In the genomic region with DNA sequence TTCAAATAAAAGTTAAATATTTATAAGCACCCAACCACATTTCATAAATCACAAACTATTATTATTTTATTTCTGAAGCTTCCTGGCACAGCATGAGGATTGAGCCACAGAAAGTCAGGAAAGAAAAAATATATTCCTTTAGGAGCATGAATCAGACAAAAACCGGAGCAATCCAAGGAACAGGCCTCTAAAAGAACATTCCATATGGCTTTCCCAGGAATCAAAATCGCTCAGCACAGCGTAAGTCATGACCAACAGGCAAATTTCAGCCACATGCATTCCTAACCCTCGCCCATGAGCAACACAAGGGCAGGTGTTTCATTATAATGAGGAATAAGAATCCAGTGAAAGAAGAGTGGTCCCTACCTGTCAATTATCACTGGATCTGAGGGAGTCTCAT, we compare ENCODE assay signal across 22 cellular contexts. TPM values are rescaled to one million over a fixed set of nuclear protein-coding genes. Genes with fewer than 3 reads are reported as not detected.
DNase-seq lines count a peak whose midpoint lies in the region; ATAC-seq and TF ChIP-seq lines count a peak whose summit lies in the region.
"Had no signal": no experiment of that assay in that cellular context is flagged by ENCODE, and none has a peak within 500 bp of the region (broad histone marks: within the 10 kb centered on the region; RNA-seq: fewer than 3 reads in every experiment).

No MANE protein-coding gene starts in this region.

- peak overlapping the region; percentile 67 for H3K4me3 ChIP-seq in SK-N-MC
- H3K4me3 ChIP-seq in thymus (ENCODE audit: low read length) = no peak overlapping the region
- H3K4me3 ChIP-seq: esophagus squamous epithelium, right lobe of liver had no signal

- H3K9me3 ChIP-seq in SK-N-MC (ENCODE audit: low read depth, low read length) (no peaks in the 10 kb centered on the region), thymus (ENCODE audit: control insufficient read depth) (no peaks in the 10 kb centered on the region)
- H3K9me3 ChIP-seq: esophagus squamous epithelium, right lobe of liver had no signal

- H3K27ac Mint-ChIP-seq in nephron = peak overlapping the region in 2 of 3 experiments; percentile 43 to 64
- H3K27ac Mint-ChIP-seq: activated B cell treated with CpG ODN at 0.5 μM for 24 hours; activated CD4-positive, alpha-beta memory T cell treated with anti-CD3 and anti-CD28 coated beads for 36 hours; activated naive CD8-positive, alpha-beta T cell treated with anti-CD3 and anti-CD28 coated beads, Interleukin-2, amount 50 U/mL, for 24 hours; endodermal cell; HFFc6; naive thymus-derived CD4-positive, alpha-beta T cell had no signal

- WGBS in thymus = 91% methylated on average over 4 of the region's 4 CpGs

- H3K27me3 ChIP-seq in thymus (ENCODE audit: control insufficient read depth, insufficient read depth) = no peaks in the 10 kb centered on the region
- H3K27me3 ChIP-seq: right lobe of liver had no signal

- no peak overlapping the region for H3K4me3 Mint-ChIP-seq in nephron
- H3K4me3 Mint-ChIP-seq: activated B cell treated with CpG ODN at 0.5 μM for 24 hours; activated CD4-positive, alpha-beta memory T cell treated with anti-CD3 and anti-CD28 coated beads for 36 hours; activated naive CD8-positive, alpha-beta T cell treated with anti-CD3 and anti-CD28 coated beads, Interleukin-2, amount 50 U/mL, for 24 hours; endodermal cell; HFFc6; naive thymus-derived CD4-positive, alpha-beta T cell had no signal

- H3K36me3 ChIP-seq in SK-N-MC (ENCODE audit: insufficient read depth, low read length) = no peaks in the 10 kb centered on the region
- H3K36me3 ChIP-seq in thymus (ENCODE audit: control insufficient read depth, insufficient read depth) = no peaks in the 10 kb centered on the region
- H3K36me3 ChIP-seq: right lobe of liver had no signal

- no peaks in the 10 kb centered on the region for H3K9me3 Mint-ChIP-seq in nephron
- H3K9me3 Mint-ChIP-seq: activated B cell treated with CpG ODN at 0.5 μM for 24 hours; activated CD4-positive, alpha-beta memory T cell treated with anti-CD3 and anti-CD28 coated beads for 36 hours; activated naive CD8-positive, alpha-beta T cell treated with anti-CD3 and anti-CD28 coated beads, Interleukin-2, amount 50 U/mL, for 24 hours; endodermal cell; HFFc6; naive thymus-derived CD4-positive, alpha-beta T cell had no signal

- H3K27me3 Mint-ChIP-seq in nephron (ENCODE audit: low read depth) = no peaks in the 10 kb centered on the region
- H3K27me3 Mint-ChIP-seq: activated B cell treated with CpG ODN at 0.5 μM for 24 hours had no signal

- H3K4me1 Mint-ChIP-seq in nephron = peaks cover 13% of the 10 kb centered on the region

- peak overlapping the region; percentile 90 for H3K27ac ChIP-seq in SK-N-MC
- peak overlapping the region; percentile 26 for H3K27ac ChIP-seq in thymus (ENCODE audit: low read depth)
- H3K27ac ChIP-seq: parathyroid adenoma, right lobe of liver had no signal

- H3K9ac ChIP-seq in SK-N-MC (ENCODE audit: insufficient read length) = peak overlapping the region; percentile 62
- H3K9ac ChIP-seq: parathyroid adenoma had no signal

- TF ChIP-seq CTCF in nephron (IDR thresholded peaks at IDR 0.05; ENCODE audit: unreplicated experiment in 3 of 3) = no peak

- peaks cover 3% of the 10 kb centered on the region for H3K4me1 ChIP-seq in thymus (ENCODE audit: control insufficient read depth, insufficient read depth, low read length)
- H3K4me1 ChIP-seq: parathyroid adenoma, right lobe of liver had no signal

- H3K36me3 Mint-ChIP-seq in nephron (ENCODE audit: low read depth) = peaks cover 53% of the 10 kb centered on the region
- H3K36me3 Mint-ChIP-seq: activated CD4-positive, alpha-beta memory T cell treated with anti-CD3 and anti-CD28 coated beads for 36 hours; naive thymus-derived CD4-positive, alpha-beta T cell had no signal

- peak; percentile 70 for DNase-seq in LHCN-M2 (ENCODE audit: low read depth)
- DNase-seq in SK-N-MC (ENCODE audit: low read depth, low spot score) = no peak
- DNase-seq in NCI-H2196 (lab: John Stamatoyannopoulos, UW; ENCODE audit: unreplicated experiment) = no peak
- DNase-seq: activated B cell treated with CpG ODN at 0.5 μM for 24 hours; activated CD4-positive, alpha-beta memory T cell treated with anti-CD3 and anti-CD28 coated beads for 36 hours; activated effector memory CD4-positive, alpha-beta T cell treated with Interleukin-2 at 50 U/mL for 16 hours; activated naive CD8-positive, alpha-beta T cell treated with anti-CD3 and anti-CD28 coated beads, Interleukin-2, amount 50 U/mL, for 24 hours; endodermal cell; esophagus squamous epithelium; HFFc6; mesendoderm; naive thymus-derived CD4-positive, alpha-beta T cell; NCI-H1092 treated with DMSO at 0.1 percent for 48 hours; NCI-H2081 treated with DMSO at 0.1 percent for 48 hours; NCI-H748 treated with DMSO at 0.1 percent for 48 hours; right lobe of liver; T1000 had no signal

- no peak for ATAC-seq in HG03342 (IDR thresholded peaks at IDR 0.05; ENCODE audit: unreplicated experiment)
- ATAC-seq in HG02588 (IDR thresholded peaks at IDR 0.05; ENCODE audit: unreplicated experiment) = no peak
- ATAC-seq: activated naive CD8-positive, alpha-beta T cell treated with anti-CD3 and anti-CD28 coated beads, Interleukin-2, amount 50 U/mL, for 24 hours; naive thymus-derived CD4-positive, alpha-beta T cell; right lobe of liver had no signal

RNA-seq across cellular contexts. Expression of a gene that starts 26.7 kb away (rescaled TPM):
- total RNA-seq in LHCN-M2 (2014; rRNA removed) = 2.8 and 3.3 TPM in 2 replicates
- 1.4 TPM for polyA plus RNA-seq in LHCN-M2 (2012)
- polyA plus RNA-seq in thymus = 6.1 TPM
- total RNA-seq: activated CD4-positive, alpha-beta memory T cell treated with anti-CD3 and anti-CD28 coated beads for 36 hours had no signal
- polyA plus RNA-seq: naive thymus-derived CD4-positive, alpha-beta T cell had no signal
